Comparison of ENCODE assay signal across 8 cellular contexts in genomic region chr15:70093481-70094309, GRCh38. TPM values are rescaled to one million over a fixed set of nuclear protein-coding genes. Genes with fewer than 3 reads are reported as not detected.
DNase-seq lines count a peak whose midpoint lies in the region; ATAC-seq and TF ChIP-seq lines count a peak whose summit lies in the region.

No MANE protein-coding gene starts in this region.

- H3K9me3 Mint-ChIP-seq in activated T-helper 2 cell treated with anti-CD3 and anti-CD28 coated beads, Interferon-gamma antibody, Interleukin-2, Interleukin-4, amounts not matched to agents 10 μg/mL and 5 μg/mL and 100 μg/mL, durations not matched to agents 14 hours and 24 hours and 36 hours = no peaks in the 10 kb centered on the region

- H3K9me3 ChIP-seq in A673 (ENCODE audit: low read depth, low read length, poor library complexity, severe bottlenecking) (no peaks in the 10 kb centered on the region), right lobe of liver (no peaks in the 10 kb centered on the region)

- POLR2A ChIA-PET in A673 (lab: Charles Lee; ENCODE audit: low non-redundant PET) = interaction anchor here (0.7 kb wide), 1 partner anchor 759 kb away, joined by 5 read pairs; no protein-coding TSS in a partner anchor

- H3K4me1 ChIP-seq in A673 (ENCODE audit: insufficient read depth, low read length, poor library complexity, severe bottlenecking) (peaks cover 62% of the 10 kb centered on the region), right lobe of liver (peaks cover 0 to 62% (median 25%) of the 10 kb centered on the region in 4 donors)

- 31% methylated on average over 8 of the region's 11 CpGs for WGBS in right lobe of liver (ENCODE audit: insufficient coverage, low coverage, low lambda C conversion rate, missing lambda C conversion rate)

- BruUV-seq in A673 (replicated peaks; lab: Mats Ljungman, UMichigan) = TSS peak; percentile 10

- ATAC-seq in right lobe of liver (peak in 3 of 4 donors; percentile 11 to 43 (median 12)), HG03460 (IDR thresholded peaks at IDR 0.05; ENCODE audit: unreplicated experiment) (no peak), GM19023 (IDR thresholded peaks at IDR 0.05; ENCODE audit: unreplicated experiment) (no peak)

- H3K36me3 Mint-ChIP-seq in activated T-helper 2 cell treated with anti-CD3 and anti-CD28 coated beads, Interferon-gamma antibody, Interleukin-2, Interleukin-4, amounts not matched to agents 10 μg/mL and 5 μg/mL and 100 μg/mL, durations not matched to agents 14 hours and 24 hours and 36 hours (ENCODE audit: low read depth) = peaks cover 72% of the 10 kb centered on the region

- H3K4me3 Mint-ChIP-seq in activated T-helper 2 cell treated with anti-CD3 and anti-CD28 coated beads, Interferon-gamma antibody, Interleukin-2, Interleukin-4, amounts not matched to agents 10 μg/mL and 5 μg/mL and 100 μg/mL, durations not matched to agents 14 hours and 24 hours and 36 hours (ENCODE audit: low read depth) = peak overlapping the region; percentile 66

- DNase-seq in A673 (ENCODE audit: low spot score) (no peak), HT-29 (ENCODE audit: low spot score) (peak; percentile 82), right lobe of liver (no peak), NCI-H2227 treated with DMSO at 0.1 percent for 48 hours (lab: John Stamatoyannopoulos, UW) (no peak)
- DNase-seq in activated T-helper 2 cell treated with anti-CD3 and anti-CD28 coated beads, Interferon-gamma antibody, Interleukin-2, Interleukin-4, amounts not matched to agents 10 μg/mL and 5 μg/mL and 100 μg/mL, durations not matched to agents 14 hours and 24 hours and 36 hours (ENCODE audit: low spot score) = no peak
- DNase-seq in activated CD4-positive, CD25-positive, alpha-beta regulatory T cell treated with anti-CD3 and anti-CD28 coated beads, Interleukin-2, amount 50 U/mL, for 72 hours = no peak

- CTCF ChIA-PET in A673 (lab: Charles Lee) = no interaction called here

- H3K4me3 ChIP-seq in A673 (ENCODE audit: low read depth, low read length, poor library complexity, severe bottlenecking) = peak overlapping the region; percentile 26
- H3K4me3 ChIP-seq in right lobe of liver = peak overlapping the region in 1 of 3 donors; percentile 10

- no peak for TF ChIP-seq CTCF in A673 (conservative IDR thresholded peaks at IDR 0.05; ENCODE audit: low read depth, low read length)
- no peak for TF ChIP-seq CTCF in right lobe of liver (IDR thresholded peaks at IDR 0.05)

- no peaks in the 10 kb centered on the region for H3K27me3 ChIP-seq in A673 (replicated peaks; ENCODE audit: insufficient read depth, low read depth, low read length, poor library complexity)
- H3K27me3 ChIP-seq in right lobe of liver = no peaks in the 10 kb centered on the region

- H3K27me3 Mint-ChIP-seq in activated T-helper 2 cell treated with anti-CD3 and anti-CD28 coated beads, Interferon-gamma antibody, Interleukin-2, Interleukin-4, amounts not matched to agents 10 μg/mL and 5 μg/mL and 100 μg/mL, durations not matched to agents 14 hours and 24 hours and 36 hours (ENCODE audit: low read depth) = no peaks in the 10 kb centered on the region

- H3K4me1 Mint-ChIP-seq in activated T-helper 2 cell treated with anti-CD3 and anti-CD28 coated beads, Interferon-gamma antibody, Interleukin-2, Interleukin-4, amounts not matched to agents 10 μg/mL and 5 μg/mL and 100 μg/mL, durations not matched to agents 14 hours and 24 hours and 36 hours (ENCODE audit: low read depth) = peaks cover 55% of the 10 kb centered on the region

- no peak overlapping the region for H3K27ac Mint-ChIP-seq in activated T-helper 2 cell treated with anti-CD3 and anti-CD28 coated beads, Interferon-gamma antibody, Interleukin-2, Interleukin-4, amounts not matched to agents 10 μg/mL and 5 μg/mL and 100 μg/mL, durations not matched to agents 14 hours and 24 hours and 36 hours

- no peak for TF ChIP-seq POLR2A in right lobe of liver (IDR thresholded peaks at IDR 0.05)

- intact Hi-C loops in A673 (cut with micrococcal nuclease; ENCODE audit: unreplicated experiment) = loop anchor here (10.0 kb wide), 2 partner anchors 269 to 381 kb away; no protein-coding TSS in a partner anchor
- intact Hi-C loops in activated T-helper 2 cell treated with anti-CD3 and anti-CD28 coated beads, Interferon-gamma antibody, Interleukin-2, Interleukin-4, amounts not matched to agents 10 μg/mL and 5 μg/mL and 100 μg/mL, durations not matched to agents 14 hours and 24 hours and 36 hours (cut with micrococcal nuclease) = loop anchor here (1.0 kb wide), 1 partner anchor 9 kb away; no protein-coding TSS in a partner anchor
- intact Hi-C loops in right lobe of liver (cut with DNase I) = no loop called here

- H3K36me3 ChIP-seq in A673 (ENCODE audit: insufficient read depth, low read length, poor library complexity, severe bottlenecking) = peaks cover 49% of the 10 kb centered on the region
- H3K36me3 ChIP-seq in right lobe of liver = peaks cover 0 to 6% (median 0%) of the 10 kb centered on the region in 4 donors

- peak overlapping the region; percentile 65 for H3K27ac ChIP-seq in A673 (ENCODE audit: low read depth, low read length, poor library complexity, severe bottlenecking)
- H3K27ac ChIP-seq in right lobe of liver = peak overlapping the region in 1 of 3 donors; percentile 70

RNA-seq across cellular contexts. Expression of gene TLE3, which starts 4.0 kb away (rescaled TPM):
- total RNA-seq in A673 (2021) = 90.4 and 98.1 TPM in 2 replicates
- 59.1 and 77.6 TPM in 2 replicates for total RNA-seq in HT-29 (2014; rRNA removed; shearing (Covaris generic))
- 94.6 and 102 TPM in 2 replicates for total RNA-seq in activated T-helper 2 cell treated with anti-CD3 and anti-CD28 coated beads, Interferon-gamma antibody, Interleukin-2, Interleukin-4, amounts not matched to agents 10 μg/mL and 5 μg/mL and 100 μg/mL, durations not matched to agents 14 hours and 24 hours and 36 hours
- 10 to 100 TPM in 5 of 6 experiments, 1 to 10 TPM in 1; 8.9 to 38.2 (median 21.2) TPM for total RNA-seq in right lobe of liver

Comparison
In these comparisons a context has a peak if more than half of its experiments do, and no peak if none do; other contexts are left out.
1. ATAC-seq: peak in right lobe of liver (3 of 4); none in HG03460 (single experiment) and GM19023 (single experiment).
2. intact Hi-C loops: an anchor here in A673 (10.0 kb wide) and activated T-helper 2 cell treated with anti-CD3 and anti-CD28 coated beads, Interferon-gamma antibody, Interleukin-2, Interleukin-4, amounts not matched to agents 10 μg/mL and 5 μg/mL and 100 μg/mL, durations not matched to agents 14 hours and 24 hours and 36 hours (1.0 kb wide); none called in right lobe of liver.